ENCODE assay signal across 8 cellular contexts in the genomic region with DNA sequence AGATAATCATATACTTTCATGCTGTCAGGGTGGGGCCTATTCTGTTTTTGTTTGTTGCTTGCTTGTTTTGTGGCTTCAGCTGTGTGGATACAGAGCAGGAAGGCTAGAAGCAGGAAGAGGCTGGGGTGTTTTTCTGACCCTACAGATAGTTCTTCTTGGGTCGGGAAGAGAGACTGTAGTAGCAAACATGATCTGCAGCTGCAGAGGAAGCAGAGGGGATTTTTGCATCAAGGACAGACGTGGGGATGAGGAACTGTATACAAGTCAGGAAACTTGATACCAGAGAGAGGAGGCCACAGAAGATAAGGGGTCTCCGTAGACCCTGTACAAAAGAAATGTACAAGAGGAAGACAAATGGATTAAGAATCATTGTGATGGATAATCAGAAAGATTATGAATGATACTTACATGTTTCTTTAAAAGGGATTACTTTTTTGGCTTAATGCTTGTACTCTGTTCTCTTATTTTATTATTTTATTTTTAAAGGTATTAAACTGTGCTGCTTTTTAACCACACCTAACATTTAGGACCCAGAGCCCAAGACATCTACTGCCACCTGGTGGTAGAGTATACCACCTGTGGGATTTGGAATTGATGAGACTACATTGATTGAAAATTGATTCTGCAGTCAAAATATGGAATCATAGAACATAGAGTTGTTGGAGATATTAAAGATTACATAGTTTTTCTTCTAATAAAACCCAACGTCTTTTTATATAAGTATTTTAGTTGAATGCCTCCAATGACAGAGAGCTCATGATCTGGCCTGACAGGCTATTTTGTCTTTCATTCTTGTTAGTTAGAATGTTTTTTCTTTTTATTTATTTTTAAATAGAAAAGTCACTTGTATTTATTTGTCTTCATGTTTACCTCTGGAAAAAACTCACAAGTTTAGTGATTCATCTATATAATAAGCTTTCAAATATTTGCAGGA. TPM values are rescaled to one million over a fixed set of nuclear protein-coding genes. Genes with fewer than 3 reads are reported as not detected.
DNase-seq lines count a peak whose midpoint lies in the region; ATAC-seq and TF ChIP-seq lines count a peak whose summit lies in the region.

No MANE protein-coding gene starts in this region.

- H3K36me3 ChIP-seq in cardiac muscle cell (no peaks in the 10 kb centered on the region), left ventricle myocardium inferior (no peaks in the 10 kb centered on the region)

- H3K4me1 ChIP-seq in cardiac muscle cell (ENCODE audit: low read depth) (no peaks in the 10 kb centered on the region), left ventricle myocardium inferior (peaks cover 54% of the 10 kb centered on the region)

- intact Hi-C loops in Right ventricle myocardium inferior (cut with DNase I) (loop anchor here (1.0 to 5.0 kb wide), 2 partner anchors 47 to 63 kb away; partner anchors contain the start of gene KALRN), left ventricle myocardium inferior (cut with micrococcal nuclease) (loop anchor here (5.0 kb wide), 1 partner anchor 62 kb away; no protein-coding TSS in a partner anchor)

- TF ChIP-seq CTCF in cardiac muscle cell (IDR thresholded peaks at IDR 0.05; ENCODE audit: low read depth, low read length) (peak; percentile 73), WI38 (IDR thresholded peaks at IDR 0.05; ENCODE audit: low read depth, low read length) (peak; percentile 58; the same call in 1 of the 2 replicates), left ventricle myocardium inferior (IDR thresholded peaks at IDR 0.05; ENCODE audit: borderline replicate concordance) (peak; percentile 87)

- DNase-seq in cardiac muscle cell (ENCODE audit: low read depth in 1 of 2, low spot score in 1 of 2) (peak; percentile 56 to 66), Right ventricle myocardium inferior (ENCODE audit: missing footprints) (no peak), NCI-H1092 (lab: John Stamatoyannopoulos, UW) (peak; percentile 48), left ventricle myocardium inferior (no peak), superior temporal gyrus (ENCODE audit: extremely low spot score) (peak; percentile 83), NCI-H1048 (lab: John Stamatoyannopoulos, UW) (no peak)
- no peak for DNase-seq in effector CD8-positive, alpha-beta T cell (lab: John Stamatoyannopoulos, UW)

- no peak overlapping the region for H3K27ac ChIP-seq in cardiac muscle cell
- H3K27ac ChIP-seq in left ventricle myocardium inferior (replicated peaks): peak overlapping the region; percentile 41

- no peak for ATAC-seq in Right ventricle myocardium inferior

- no peaks in the 10 kb centered on the region for H3K9me3 ChIP-seq in cardiac muscle cell (ENCODE audit: low read depth)
- no peaks in the 10 kb centered on the region for H3K9me3 ChIP-seq in left ventricle myocardium inferior (replicated peaks)

- H3K4me3 ChIP-seq in cardiac muscle cell (no peak overlapping the region), WI38 (ENCODE audit: low read depth, low read length) (no peak overlapping the region), left ventricle myocardium inferior (no peak overlapping the region)

- H3K27me3 ChIP-seq in cardiac muscle cell: peaks cover 17% of the 10 kb centered on the region
- no peaks in the 10 kb centered on the region for H3K27me3 ChIP-seq in left ventricle myocardium inferior (ENCODE audit: low read depth)

RNA-seq across cellular contexts. Expression of gene KALRN, which starts 46.1 kb away (rescaled TPM):
- 42.8 and 59.3 TPM in 2 replicates for total RNA-seq in cardiac muscle cell
- polyA plus RNA-seq in cardiac muscle cell: 33.9 and 37.6 TPM in 2 replicates
- 66.0 TPM for total RNA-seq in Right ventricle myocardium inferior
- total RNA-seq in left ventricle myocardium inferior: 74.6 TPM

Comparison
In these comparisons a context has a peak if more than half of its experiments do, and no peak if none do; other contexts are left out.
1. DNase-seq: peak in cardiac muscle cell (2 of 2), NCI-H1092 (single experiment) and superior temporal gyrus (single experiment); none in Right ventricle myocardium inferior (single experiment), left ventricle myocardium inferior (single experiment), effector CD8-positive, alpha-beta T cell (single experiment) and NCI-H1048 (single experiment).
2. Peak in every context shown above with its lines, with median percentiles within 50 percentile points of each other: CTCF ChIP-seq.